In the genomic region with DNA sequence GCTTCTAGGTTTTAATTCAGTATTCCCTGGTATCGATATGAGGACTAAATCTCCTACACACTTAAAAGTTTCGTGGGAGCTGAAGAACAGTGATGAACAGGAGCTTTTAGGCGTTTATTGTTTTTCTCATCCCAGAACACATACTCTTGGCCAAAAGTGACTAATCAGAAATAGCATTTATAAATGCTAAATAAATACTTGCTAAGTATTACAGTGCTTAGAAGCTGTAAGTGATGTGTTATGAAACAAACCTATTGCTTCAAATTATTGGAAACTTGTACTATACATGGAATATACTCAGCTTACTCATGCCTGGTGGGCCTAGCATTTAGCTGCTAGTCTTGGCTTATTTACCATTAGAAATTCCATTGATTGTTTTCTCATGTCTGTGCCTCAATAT, we compare ENCODE assay signal across 34 cellular contexts.
"Had no signal": no experiment of that assay in that cellular context is flagged by ENCODE, and none has a peak within 500 bp of the region (broad histone marks: within the 10 kb centered on the region; RNA-seq: fewer than 3 reads in every experiment).

No MANE protein-coding gene starts in this region.

- H3K27me3 ChIP-seq: ascending aorta, breast epithelium, cardiac muscle cell, colonic mucosa, esophagus squamous epithelium, heart left ventricle had no signal

- ATAC-seq: activated CD4-positive, alpha-beta T cell treated with anti-CD3 and anti-CD28 coated beads for 36 hours; activated CD8-positive, alpha-beta memory T cell treated with anti-CD3 and anti-CD28 coated beads, Interleukin-2, amount 10 ng/mL, durations not matched to agents 7 days and 5 days; activated CD8-positive, alpha-beta T cell treated with anti-CD3 and anti-CD28 coated beads, Interleukin-2, amount 10 ng/mL, durations not matched to agents 7 days and 5 days; heart left ventricle; T-helper 17 cell had no signal

- H3K27ac ChIP-seq: ascending aorta, breast epithelium, cardiac muscle cell, colonic mucosa, epithelial cell of prostate, esophagus squamous epithelium, heart left ventricle, WERI-Rb-1 had no signal

- H3K9me3 Mint-ChIP-seq: activated naive CD4-positive, alpha-beta T cell treated with anti-CD3 and anti-CD28 coated beads for 36 hours; activated naive CD4-positive, alpha-beta T cell treated with anti-CD3 and anti-CD28 coated beads, Interleukin-2, amount 50 U/mL, for 24 hours; activated T-helper 1 cell treated with anti-CD3 and anti-CD28 coated beads, Interleukin-12 subunit alpha, Interleukin-12 subunit beta, Interleukin-2, Interleukin-4 antibody, amounts not matched to agents 30 ng/mL and 10 ng/mL and 1 ng/mL, durations not matched to agents 14 hours and 24 hours and 36 hours; activated T-helper 2 cell treated with anti-CD3 and anti-CD28 coated beads, Interferon-gamma antibody, Interleukin-2, Interleukin-4, amounts not matched to agents 10 μg/mL and 5 μg/mL and 100 μg/mL, durations not matched to agents 14 hours and 24 hours and 36 hours; T-helper 2 cell treated with Interferon-gamma antibody and Interleukin-4, amounts not matched to agents 5 μg/mL and 100 μg/mL, for 36 hours had no signal

- H3K4me3 ChIP-seq: ascending aorta, breast epithelium, cardiac muscle cell, colonic mucosa, esophagus squamous epithelium, heart left ventricle had no signal

- H3K4me1 ChIP-seq: breast epithelium, colonic mucosa had no signal

- DNase-seq: activated CD4-positive, alpha-beta T cell treated with anti-CD3 and anti-CD28 coated beads for 36 hours; activated CD4-positive, alpha-beta T cell treated with anti-CD3 and anti-CD28 coated beads, Interleukin-2, amount 50 U/mL, for 1 hour; activated CD4-positive, alpha-beta T cell treated with anti-CD3 and anti-CD28 coated beads, Interleukin-2, amount 50 U/mL, for 48 hours; activated CD4-positive, CD25-positive, alpha-beta regulatory T cell; activated CD4-positive, CD25-positive, alpha-beta regulatory T cell treated with anti-CD3 and anti-CD28 coated beads, Interleukin-2, amount 50 U/mL, for 72 hours; activated CD8-positive, alpha-beta memory T cell treated with anti-CD3 and anti-CD28 coated beads, Interleukin-2, amount 10 ng/mL, durations not matched to agents 7 days and 5 days; activated CD8-positive, alpha-beta memory T cell treated with anti-CD3 and anti-CD28 coated beads, Interleukin-2, amount 50 U/mL, for 4 hours; activated CD8-positive, alpha-beta T cell treated with anti-CD3 and anti-CD28 coated beads, Interleukin-2, amount 10 ng/mL, durations not matched to agents 7 days and 5 days; activated effector memory CD4-positive, alpha-beta T cell treated with anti-CD3 and anti-CD28 coated beads, Interleukin-2, amount 50 U/mL, for 16 hours; activated naive CD4-positive, alpha-beta T cell treated with anti-CD3 and anti-CD28 coated beads for 36 hours; activated naive CD8-positive, alpha-beta T cell treated with anti-CD3 and anti-CD28 coated beads, Interleukin-2, amount 10 ng/mL, durations not matched to agents 7 days and 5 days; activated T-cell treated with anti-CD3 and anti-CD28 coated beads, Interleukin-2, amount 50 U/mL, for 1 hour; activated T-cell treated with anti-CD3 and anti-CD28 coated beads, Interleukin-2, amount 50 U/mL, for 48 hours; central memory CD4-positive, alpha-beta T cell; cerebellar nuclear complex; colonic mucosa; effector CD8-positive, alpha-beta T cell; esophagus squamous epithelium; foreskin fibroblast; glutamatergic neuron; heart left ventricle; T-helper 1 cell; T-helper 17 cell; T1000; WERI-Rb-1 had no signal

- H3K4me3 Mint-ChIP-seq: activated CD4-positive, alpha-beta T cell treated with anti-CD3 and anti-CD28 coated beads for 36 hours; activated CD8-positive, alpha-beta memory T cell treated with anti-CD3 and anti-CD28 coated beads, Interleukin-2, amount 10 ng/mL, durations not matched to agents 7 days and 5 days; activated CD8-positive, alpha-beta T cell treated with anti-CD3 and anti-CD28 coated beads, Interleukin-2, amount 10 ng/mL, durations not matched to agents 7 days and 5 days; activated naive CD4-positive, alpha-beta T cell treated with anti-CD3 and anti-CD28 coated beads for 36 hours; activated naive CD4-positive, alpha-beta T cell treated with anti-CD3 and anti-CD28 coated beads, Interleukin-2, amount 50 U/mL, for 24 hours; activated naive CD8-positive, alpha-beta T cell treated with anti-CD3 and anti-CD28 coated beads, Interleukin-2, amount 10 ng/mL, durations not matched to agents 7 days and 5 days; activated T-helper 1 cell treated with anti-CD3 and anti-CD28 coated beads, Interleukin-12 subunit alpha, Interleukin-12 subunit beta, Interleukin-2, Interleukin-4 antibody, amounts not matched to agents 30 ng/mL and 10 ng/mL and 1 ng/mL, durations not matched to agents 14 hours and 24 hours and 36 hours; brain; T-helper 17 cell; T-helper 2 cell treated with Interferon-gamma antibody and Interleukin-4, amounts not matched to agents 5 μg/mL and 100 μg/mL, for 36 hours had no signal

- H3K27ac Mint-ChIP-seq: activated CD4-positive, alpha-beta T cell treated with anti-CD3 and anti-CD28 coated beads for 36 hours; activated CD8-positive, alpha-beta memory T cell treated with anti-CD3 and anti-CD28 coated beads, Interleukin-2, amount 10 ng/mL, durations not matched to agents 7 days and 5 days; activated CD8-positive, alpha-beta T cell treated with anti-CD3 and anti-CD28 coated beads, Interleukin-2, amount 10 ng/mL, durations not matched to agents 7 days and 5 days; activated naive CD4-positive, alpha-beta T cell treated with anti-CD3 and anti-CD28 coated beads for 36 hours; activated naive CD4-positive, alpha-beta T cell treated with anti-CD3 and anti-CD28 coated beads, Interleukin-2, amount 50 U/mL, for 24 hours; activated naive CD8-positive, alpha-beta T cell treated with anti-CD3 and anti-CD28 coated beads, Interleukin-2, amount 10 ng/mL, durations not matched to agents 7 days and 5 days; activated T-helper 1 cell treated with anti-CD3 and anti-CD28 coated beads, Interleukin-12 subunit alpha, Interleukin-12 subunit beta, Interleukin-2, Interleukin-4 antibody, amounts not matched to agents 30 ng/mL and 10 ng/mL and 1 ng/mL, durations not matched to agents 14 hours and 24 hours and 36 hours; activated T-helper 2 cell treated with anti-CD3 and anti-CD28 coated beads, Interferon-gamma antibody, Interleukin-2, Interleukin-4, amounts not matched to agents 10 μg/mL and 5 μg/mL and 100 μg/mL, durations not matched to agents 14 hours and 24 hours and 36 hours; brain; T-helper 17 cell; T-helper 2 cell treated with Interferon-gamma antibody and Interleukin-4, amounts not matched to agents 5 μg/mL and 100 μg/mL, for 36 hours had no signal

- H3K36me3 ChIP-seq: breast epithelium, cardiac muscle cell, colonic mucosa, esophagus squamous epithelium, WERI-Rb-1 had no signal

- H3K27me3 Mint-ChIP-seq: activated CD4-positive, alpha-beta T cell treated with anti-CD3 and anti-CD28 coated beads for 36 hours; activated CD8-positive, alpha-beta memory T cell treated with anti-CD3 and anti-CD28 coated beads, Interleukin-2, amount 10 ng/mL, durations not matched to agents 7 days and 5 days; activated naive CD4-positive, alpha-beta T cell treated with anti-CD3 and anti-CD28 coated beads, Interleukin-2, amount 50 U/mL, for 24 hours; activated naive CD8-positive, alpha-beta T cell treated with anti-CD3 and anti-CD28 coated beads, Interleukin-2, amount 10 ng/mL, durations not matched to agents 7 days and 5 days; brain; T-helper 17 cell had no signal

- H3K9me3 ChIP-seq: ascending aorta, breast epithelium, colonic mucosa, esophagus squamous epithelium, heart left ventricle had no signal
